18 cellular contexts compared by ENCODE assay signal in genomic region chr2:189639003-189639609, GRCh38. TPM values are rescaled to one million over a fixed set of nuclear protein-coding genes. Genes with fewer than 3 reads are reported as not detected.
DNase-seq lines count a peak whose midpoint lies in the region; ATAC-seq, FAIRE-seq and TF ChIP-seq lines count a peak whose summit lies in the region.
"Had no signal": no experiment of that assay in that cellular context is flagged by ENCODE, and none has a peak within 500 bp of the region (broad histone marks: within the 10 kb centered on the region; RNA-seq: fewer than 3 reads in every experiment).

No MANE protein-coding gene starts in this region.

- FAIRE-seq in small intestine (lab: Jason Lieb, UNC): peak; percentile 19
- FAIRE-seq in GM19239 (lab: Jason Lieb, UNC): no peak
- FAIRE-seq: A549 had no signal

- H3K27me3 ChIP-seq in hepatocyte (no peaks in the 10 kb centered on the region), small intestine (ENCODE audit: control insufficient read depth in 2 of 2, insufficient read depth in 2 of 2, low read length in 2 of 2) (no peaks in the 10 kb centered on the region)
- H3K27me3 ChIP-seq: MG63 had no signal

- POLR2A ChIA-PET in activated CD8-positive, alpha-beta T cell treated with anti-CD3 and anti-CD28 coated beads for 36 hours (lab: Charles Lee): interaction anchor here (0.5 kb wide), 1 partner anchor 87 kb away, joined by 3 read pairs; no protein-coding TSS in a partner anchor

- H3K4me3 ChIP-seq in hepatocyte (no peak overlapping the region), small intestine (ENCODE audit: low read depth in 1 of 2, low read length in 2 of 2) (no peak overlapping the region)
- H3K4me3 ChIP-seq: A549, MG63 had no signal

- no peaks in the 10 kb centered on the region for H3K9me2 ChIP-seq in hepatocyte (replicated peaks; ENCODE audit: insufficient read depth)

- no peaks in the 10 kb centered on the region for H3K36me3 Mint-ChIP-seq in Calu3 (ENCODE audit: insufficient read depth, unreplicated experiment)
- H3K36me3 Mint-ChIP-seq in activated CD8-positive, alpha-beta T cell treated with anti-CD3 and anti-CD28 coated beads for 36 hours (ENCODE audit: low read depth): no peaks in the 10 kb centered on the region
- H3K36me3 Mint-ChIP-seq: CD14-positive monocyte had no signal

- WGBS in hepatocyte (ENCODE audit: low lambda C conversion rate, missing lambda C conversion rate): 41% methylated on average over 3 of the region's 3 CpGs
- 12 to 46% (median 21%) methylated on average over 3 of the region's 3 CpGs for WGBS in small intestine, 3 donors

- no peak overlapping the region for H2AFZ ChIP-seq in hepatocyte

- H3K4me1 ChIP-seq in hepatocyte (ENCODE audit: insufficient read depth) (peaks cover 3% of the 10 kb centered on the region), small intestine (ENCODE audit: control insufficient read depth in 2 of 2, insufficient read depth in 1 of 2, low read depth in 1 of 2, low read length in 1 of 2) (peaks cover 0 to 3% of the 10 kb centered on the region in 2 donors)
- H3K4me1 ChIP-seq: A549 had no signal

- no peak overlapping the region for H3K4me3 Mint-ChIP-seq in Calu3 (ENCODE audit: low read depth, unreplicated experiment)
- no peak overlapping the region for H3K4me3 Mint-ChIP-seq in activated CD8-positive, alpha-beta T cell treated with anti-CD3 and anti-CD28 coated beads for 36 hours
- H3K4me3 Mint-ChIP-seq: CD14-positive monocyte had no signal

- H3K27ac ChIP-seq in hepatocyte (peak overlapping the region; percentile 71), small intestine (ENCODE audit: low read depth in 1 of 2, low read length in 1 of 2) (peak overlapping the region; percentile 69 to 71)
- H3K27ac ChIP-seq: A549 had no signal

- H3K9me3 ChIP-seq in hepatocyte (ENCODE audit: low read depth): no peaks in the 10 kb centered on the region
- no peaks in the 10 kb centered on the region for H3K9me3 ChIP-seq in small intestine (ENCODE audit: control insufficient read depth, low read depth)
- H3K9me3 ChIP-seq: A549, MG63 had no signal

- H3K4me2 ChIP-seq in hepatocyte: no peak overlapping the region
- H3K4me2 ChIP-seq: A549 had no signal

- ATAC-seq in activated CD8-positive, alpha-beta T cell treated with anti-CD3 and anti-CD28 coated beads for 36 hours: no peak
- ATAC-seq: HCT116 had no signal

- H3K4me1 Mint-ChIP-seq in Calu3 (ENCODE audit: low read depth, unreplicated experiment): peaks cover 31% of the 10 kb centered on the region
- peaks cover 17% of the 10 kb centered on the region for H3K4me1 Mint-ChIP-seq in activated CD8-positive, alpha-beta T cell treated with anti-CD3 and anti-CD28 coated beads for 36 hours (ENCODE audit: low read depth)
- H3K4me1 Mint-ChIP-seq: CD14-positive monocyte had no signal

- intact Hi-C loops in Calu3 (cut with micrococcal nuclease; ENCODE audit: unreplicated experiment): no loop called here
- intact Hi-C loops in activated CD8-positive, alpha-beta T cell treated with anti-CD3 and anti-CD28 coated beads for 36 hours (cut with micrococcal nuclease): no loop called here

- DNase-seq in Calu3 (no peak), NCI-H226 (peak; percentile 35), hepatocyte (ENCODE audit: low spot score) (peak; percentile 64), small intestine (peak; percentile 92), OCI-M1 (lab: John Stamatoyannopoulos, UW) (no peak), GM19239 (ENCODE audit: insufficient read length, low spot score) (no peak)
- DNase-seq in activated CD8-positive, alpha-beta T cell treated with anti-CD3 and anti-CD28 coated beads for 36 hours: no peak
- DNase-seq: DMS79 treated with DMSO at 0.1 percent for 48 hours, GDM1, KBM-7, MG63, NCI-H1092 treated with DMSO at 0.1 percent for 48 hours, NCI-H1694 treated with DMSO at 0.1 percent for 48 hours, NCI-H446, SHP77 treated with DMSO at 0.1 percent for 48 hours had no signal

- H4K20me1 ChIP-seq in hepatocyte (ENCODE audit: insufficient read depth, poor library complexity, severe bottlenecking): no peaks in the 10 kb centered on the region

- H3K9me3 Mint-ChIP-seq in Calu3 (ENCODE audit: low read depth, unreplicated experiment): no peaks in the 10 kb centered on the region
- peaks cover 3% of the 10 kb centered on the region for H3K9me3 Mint-ChIP-seq in activated CD8-positive, alpha-beta T cell treated with anti-CD3 and anti-CD28 coated beads for 36 hours
- H3K9me3 Mint-ChIP-seq: CD14-positive monocyte had no signal

- no peaks in the 10 kb centered on the region for H3K79me2 ChIP-seq in hepatocyte

- no peak for TF ChIP-seq CTCF in Calu3 (IDR thresholded peaks at IDR 0.05; ENCODE audit: unreplicated experiment)
- no peak for TF ChIP-seq CTCF in hepatocyte (IDR thresholded peaks at IDR 0.05; ENCODE audit: poor library complexity)
- TF ChIP-seq CTCF in activated CD8-positive, alpha-beta T cell treated with anti-CD3 and anti-CD28 coated beads for 36 hours (IDR thresholded peaks at IDR 0.05): no peak

- CTCF ChIA-PET in Calu3 (lab: Charles Lee): no interaction called here
- CTCF ChIA-PET in activated CD8-positive, alpha-beta T cell treated with anti-CD3 and anti-CD28 coated beads for 36 hours (lab: Charles Lee): interaction anchor here (1.3 kb wide), 1 partner anchor 19 kb away, joined by 3 read pairs; no protein-coding TSS in a partner anchor

- no TSS peak for BruUV-seq in Calu3 (replicated peaks; lab: Mats Ljungman, UMichigan)

- H3K36me3 ChIP-seq in hepatocyte (replicated peaks; ENCODE audit: insufficient read depth, low read depth) (no peaks in the 10 kb centered on the region), small intestine (ENCODE audit: control insufficient read depth in 2 of 2, insufficient read depth in 2 of 2, low read length in 2 of 2) (no peaks in the 10 kb centered on the region)
- H3K36me3 ChIP-seq: MG63 had no signal

- H3K27me3 Mint-ChIP-seq in Calu3 (ENCODE audit: unreplicated experiment): no peaks in the 10 kb centered on the region
- no peaks in the 10 kb centered on the region for H3K27me3 Mint-ChIP-seq in activated CD8-positive, alpha-beta T cell treated with anti-CD3 and anti-CD28 coated beads for 36 hours

- peak overlapping the region; percentile 34 for H3K27ac Mint-ChIP-seq in Calu3 (ENCODE audit: unreplicated experiment)
- no peak overlapping the region for H3K27ac Mint-ChIP-seq in activated CD8-positive, alpha-beta T cell treated with anti-CD3 and anti-CD28 coated beads for 36 hours

RNA-seq across cellular contexts. Expression of gene ASNSD1, which starts 22.2 kb away (rescaled TPM):
- total RNA-seq in Calu3 (2022): 29.1 and 30.7 TPM in 2 replicates
- total RNA-seq in hepatocyte: 64.7 and 66.9 TPM in 2 replicates
- 38.4 and 41.0 TPM in 2 replicates for polyA plus RNA-seq in hepatocyte
- polyA plus RNA-seq in small intestine: 10 to 100 TPM; 27.5 to 38.2 (median 32.4) TPM
- total RNA-seq in activated CD8-positive, alpha-beta T cell treated with anti-CD3 and anti-CD28 coated beads for 36 hours: 10 to 100 TPM; 41.0 to 43.2 TPM

RNA-seq across cellular contexts. Expression of gene ANKAR, which starts 35.4 kb away (rescaled TPM):
- total RNA-seq in Calu3 (2022): 2.1 and 6.3 TPM in 2 replicates
- 3.1 and 4.0 TPM in 2 replicates for total RNA-seq in hepatocyte
- 4.6 and 5.3 TPM in 2 replicates for polyA plus RNA-seq in hepatocyte
- polyA plus RNA-seq in small intestine: 1 to 10 TPM in 1 of 3 donors, under 1 TPM in 2; 0.45 to 1.5 (median 0.81) TPM
- total RNA-seq in activated CD8-positive, alpha-beta T cell treated with anti-CD3 and anti-CD28 coated beads for 36 hours: 1 to 10 TPM; 3.5 to 3.6 TPM

RNA-seq across cellular contexts. Expression of gene SLC40A1, which starts 58.5 kb away (rescaled TPM):
- total RNA-seq in Calu3 (2022) (37.6 and 49.6 TPM in 2 replicates), hepatocyte (225 and 261 TPM in 2 replicates)
- polyA plus RNA-seq in hepatocyte (153 and 186 TPM in 2 replicates), small intestine (100 to 1,000 TPM in 1 of 3 donors, 10 to 100 TPM in 2; 72.6 to 212 (median 97.3) TPM)
- total RNA-seq in activated CD8-positive, alpha-beta T cell treated with anti-CD3 and anti-CD28 coated beads for 36 hours: 1 to 10 TPM; 1.2 to 1.5 TPM

Comparison
In these comparisons a context has a peak if more than half of its experiments do, and no peak if none do; other contexts are left out.
1. DNase-seq: peak in NCI-H226 (single experiment), hepatocyte (single experiment) and small intestine (single experiment); none in Calu3 (single experiment), OCI-M1 (single experiment), GM19239 (single experiment) and activated CD8-positive, alpha-beta T cell treated with anti-CD3 and anti-CD28 coated beads for 36 hours (single experiment).
2. RNA of gene SLC40A1, which starts 58.5 kb away (total RNA-seq): 225 to 261 TPM in hepatocyte and 37.6 to 49.6 TPM in Calu3; 1.2 to 1.5 TPM in activated CD8-positive, alpha-beta T cell treated with anti-CD3 and anti-CD28 coated beads for 36 hours; every median in the first group is over 10 times any median in the second.